In genomic region chr2:38164881-38165280, GRCh38 we compare ENCODE assay signal across 1 cellular context.
TF ChIP-seq lines count a peak whose summit lies in the region.

No MANE protein-coding gene starts in this region.

TF ChIP-seq in WTC11, 78 proteins besides CTCF, POLR2A, EP300 and RAD21 (continued from another document):
- TF ChIP-seq PREB (CRISPR knock-in tag; IDR thresholded peaks at IDR 0.05; ENCODE audit: borderline replicate concordance), result no peak
